9 cellular contexts compared by ENCODE assay signal in genomic region chr20:63009988-63010769, GRCh38. TPM values are rescaled to one million over a fixed set of nuclear protein-coding genes. Genes with fewer than 3 reads are reported as not detected.
A peak's percentile ranks its signal among the peaks of the same experiment; 100 is the strongest.
DNase-seq lines count a peak whose midpoint lies in the region; TF ChIP-seq lines count a peak whose summit lies in the region.
"Had no signal": no experiment of that assay in that cellular context is flagged by ENCODE, and none has a peak within 500 bp of the region (broad histone marks: within the 10 kb centered on the region; RNA-seq: fewer than 3 reads in every experiment).

No MANE protein-coding gene starts in this region.

- H3K4me3 ChIP-seq in H7 (ENCODE audit: insufficient read depth, low read depth, low read length) = no peak overlapping the region
- H3K4me3 ChIP-seq in NB4 (ENCODE audit: low read depth, low read length) = no peak overlapping the region
- peak overlapping the region; percentile 79 for H3K4me3 ChIP-seq in thymus (ENCODE audit: low read length)

- H3K27ac ChIP-seq in thymus (ENCODE audit: low read depth) = peak overlapping the region; percentile 90

- peaks cover 40% of the 10 kb centered on the region for H3K4me1 ChIP-seq in thymus (ENCODE audit: control insufficient read depth, insufficient read depth, low read length)

- no peaks in the 10 kb centered on the region for H3K36me3 ChIP-seq in H7 (replicated peaks; ENCODE audit: control insufficient read depth, insufficient read depth, low read length)
- H3K36me3 ChIP-seq in thymus (ENCODE audit: control insufficient read depth, insufficient read depth) = peaks cover 4% of the 10 kb centered on the region

- TF ChIP-seq CTCF in GM13977 (IDR thresholded peaks at IDR 0.05; ENCODE audit: extremely low read depth, insufficient read depth, missing control alignments) = no peak
- TF ChIP-seq CTCF in NB4 (IDR thresholded peaks at IDR 0.05; ENCODE audit: low read depth, low read length) = no peak

- peaks cover 47% of the 10 kb centered on the region for H3K27me3 ChIP-seq in H7 (ENCODE audit: control insufficient read depth, insufficient read depth, low read length)
- H3K27me3 ChIP-seq in thymus (ENCODE audit: control insufficient read depth, insufficient read depth) = peaks cover 30% of the 10 kb centered on the region

- under 1% methylated on average over 30 of the region's 30 CpGs for WGBS in thymus

- peak; percentile 92 for DNase-seq in GM13977 (ENCODE audit: low spot score)
- peak; percentile 75 for DNase-seq in H7
- DNase-seq in NB4 (ENCODE audit: low read depth) = peak; percentile 76
- DNase-seq in activated CD8-positive, alpha-beta memory T cell treated with anti-CD3 and anti-CD28 coated beads, Interleukin-2, amount 50 U/mL, for 24 hours (ENCODE audit: extremely low read depth) = peak; percentile 52
- peak; percentile 53 for DNase-seq in left kidney (ENCODE audit: low read depth, low spot score)
- no peak for DNase-seq in NCI-H82 treated with DMSO at 0.1 percent for 48 hours (lab: John Stamatoyannopoulos, UW; ENCODE audit: unreplicated experiment)
- DNase-seq in NCI-H446 treated with DMSO at 0.1 percent for 48 hours (lab: John Stamatoyannopoulos, UW) = no peak

- peaks cover 6% of the 10 kb centered on the region for H3K9me3 ChIP-seq in thymus (ENCODE audit: control insufficient read depth)

- in situ Hi-C loops in GM13977 (cut with MboI; ENCODE audit: low pct_unique_long_range_greater_than_20kb, low sequenced_read_pairs, unreplicated experiment) = no loop called here

- no peak for TF ChIP-seq POLR2A in NB4 (IDR thresholded peaks at IDR 0.05; ENCODE audit: extremely low read depth, insufficient read length)

RNA-seq across cellular contexts. Expression of gene BHLHE23, which starts 3.4 kb away (rescaled TPM):
- 2.1 TPM in 2 replicates for total RNA-seq in H7 (2014; rRNA removed; shearing (Covaris generic))
- 0.37 TPM for polyA plus RNA-seq in thymus
- total RNA-seq: T-helper 2 cell treated with Interferon-gamma antibody and Interleukin-4, amounts not matched to agents 100 ng/mL and 5 ng/mL, for 36 hours had no signal

RNA-seq across cellular contexts. Expression of gene SLC17A9, which starts 57.7 kb away (rescaled TPM):
- 32.6 and 41.4 TPM in 2 replicates for total RNA-seq in H7 (2014; rRNA removed; shearing (Covaris generic))
- polyA plus RNA-seq in thymus = 10.0 TPM

Comparison
In these comparisons a context has a peak if more than half of its experiments do, and no peak if none do; other contexts are left out.
1. DNase-seq: peak in GM13977 (single experiment), H7 (single experiment), NB4 (single experiment), activated CD8-positive, alpha-beta memory T cell treated with anti-CD3 and anti-CD28 coated beads, Interleukin-2, amount 50 U/mL, for 24 hours (single experiment) and left kidney (single experiment); none in NCI-H82 treated with DMSO at 0.1 percent for 48 hours (single experiment) and NCI-H446 treated with DMSO at 0.1 percent for 48 hours (single experiment).